Comparison of ENCODE assay signal across 20 cellular contexts in genomic region chr3:191792580-191792979, GRCh38.
DNase-seq lines count a peak whose midpoint lies in the region; ATAC-seq, FAIRE-seq and TF ChIP-seq lines count a peak whose summit lies in the region.
"Had no signal": no experiment of that assay in that cellular context is flagged by ENCODE, and none has a peak within 500 bp of the region (broad histone marks: within the 10 kb centered on the region; RNA-seq: fewer than 3 reads in every experiment).

No MANE protein-coding gene starts in this region.

- no peak for ATAC-seq in HG03520 (IDR thresholded peaks at IDR 0.05; ENCODE audit: unreplicated experiment)
- no peak for ATAC-seq in effector memory CD8-positive, alpha-beta T cell (replicated peaks)
- ATAC-seq: HCT116 had no signal

- no peaks in the 10 kb centered on the region for H3K36me3 ChIP-seq in bronchial epithelial cell (ENCODE audit: control insufficient read depth, insufficient read depth, low read length)
- H3K36me3 ChIP-seq: BLaER1 treated with 17β-estradiol and CSF1 and Interleukin-3, amounts not matched to agents 10 nM and 100 nM; SJSA1 had no signal

- no peaks in the 10 kb centered on the region for H3K27me3 Mint-ChIP-seq in effector memory CD8-positive, alpha-beta T cell
- H3K27me3 Mint-ChIP-seq: CD4-positive, alpha-beta memory T cell had no signal

- no peak overlapping the region for H3K27ac Mint-ChIP-seq in effector memory CD8-positive, alpha-beta T cell
- H3K27ac Mint-ChIP-seq: CD4-positive, alpha-beta memory T cell had no signal

- H3K4me3 ChIP-seq in bronchial epithelial cell (ENCODE audit: low read depth, low read length): no peak overlapping the region
- H3K4me3 ChIP-seq: BLaER1 treated with 17β-estradiol and CSF1 and Interleukin-3, amounts not matched to agents 10 nM and 100 nM; SJSA1 had no signal

- DNase-seq in Caki2 (ENCODE audit: low read depth) (peak; percentile 13), M059J (ENCODE audit: low read depth) (peak; percentile 58), bronchial epithelial cell (ENCODE audit: low read depth) (peak; percentile 37), kidney tubule cell (ENCODE audit: low spot score) (peak; percentile 26), GM20000 (ENCODE audit: low spot score) (no peak)
- DNase-seq in effector memory CD8-positive, alpha-beta T cell: no peak
- DNase-seq: 8988T; Caco-2; CD4-positive, alpha-beta memory T cell; GDM1; GOT3; Karpas-422; NCI-H1694; NCI-H2081; NCI-H510A had no signal

- H3K4me1 Mint-ChIP-seq in effector memory CD8-positive, alpha-beta T cell (ENCODE audit: low read depth in 2 of 2): no peaks in the 10 kb centered on the region
- H3K4me1 Mint-ChIP-seq: CD4-positive, alpha-beta memory T cell had no signal

- peaks cover 7% of the 10 kb centered on the region in 2 donors for H3K9me3 Mint-ChIP-seq in effector memory CD8-positive, alpha-beta T cell

- H3K36me3 Mint-ChIP-seq in effector memory CD8-positive, alpha-beta T cell (ENCODE audit: insufficient read depth): no peaks in the 10 kb centered on the region
- H3K36me3 Mint-ChIP-seq: CD4-positive, alpha-beta memory T cell had no signal

- FAIRE-seq in bronchial epithelial cell (lab: Jason Lieb, UNC): no peak
- FAIRE-seq: GM18507 had no signal

- no peak overlapping the region for H3K4me3 Mint-ChIP-seq in effector memory CD8-positive, alpha-beta T cell
- H3K4me3 Mint-ChIP-seq: CD4-positive, alpha-beta memory T cell had no signal

- TF ChIP-seq CTCF in bronchial epithelial cell (IDR thresholded peaks at IDR 0.05; ENCODE audit: insufficient read depth, low read length, severe bottlenecking) (no peak), GM20000 (IDR thresholded peaks at IDR 0.05; ENCODE audit: extremely low read depth, missing control alignments) (no peak)

- H3K27me3 ChIP-seq in bronchial epithelial cell (ENCODE audit: control insufficient read depth, insufficient read depth, low read length): no peaks in the 10 kb centered on the region
- H3K27me3 ChIP-seq: BLaER1 treated with 17β-estradiol and CSF1 and Interleukin-3, amounts not matched to agents 10 nM and 100 nM; SJSA1 had no signal

- in situ Hi-C loops in Caki2 (cut with HindIII; ENCODE audit: low pct_unique_long_range_greater_than_20kb, low sequenced_read_pairs): no loop called here

Comparison
In these comparisons a context has a peak if more than half of its experiments do, and no peak if none do; other contexts are left out.
1. DNase-seq: peak in Caki2 (single experiment), M059J (single experiment), bronchial epithelial cell (single experiment) and kidney tubule cell (single experiment); none in GM20000 (single experiment) and effector memory CD8-positive, alpha-beta T cell (0 of 3).